ENCODE assay signal across 19 cellular contexts in genomic region chr3:58098531-58098930, GRCh38.
"Had no signal": no experiment of that assay in that cellular context is flagged by ENCODE, and none has a peak within 500 bp of the region (broad histone marks: within the 10 kb centered on the region; RNA-seq: fewer than 3 reads in every experiment).

No MANE protein-coding gene starts in this region.

- H3K4me3 Mint-ChIP-seq: endodermal cell; naive thymus-derived CD8-positive, alpha-beta T cell; neural crest cell had no signal

- H3K4me3 ChIP-seq: coronary artery, gastroesophageal sphincter, mucosa of descending colon, ovary, smooth muscle cell, upper lobe of right lung had no signal

- H3K27me3 Mint-ChIP-seq: naive thymus-derived CD8-positive, alpha-beta T cell had no signal

- H3K27ac ChIP-seq: coronary artery, ovary, upper lobe of right lung had no signal

- H3K27me3 ChIP-seq: gastroesophageal sphincter, ovary, upper lobe of right lung had no signal

- H3K9me3 Mint-ChIP-seq: endodermal cell; naive thymus-derived CD8-positive, alpha-beta T cell had no signal

- H3K4me1 Mint-ChIP-seq: endodermal cell had no signal

- H3K4me2 ChIP-seq: smooth muscle cell had no signal

- H3K4me1 ChIP-seq: upper lobe of right lung had no signal

- H3K9me3 ChIP-seq: gastroesophageal sphincter, mucosa of descending colon, ovary, upper lobe of right lung had no signal

- H3K27ac Mint-ChIP-seq: endodermal cell had no signal

- ATAC-seq: esophagus mucosa; gastroesophageal sphincter; left lobe of liver; mucosa of descending colon; naive thymus-derived CD8-positive, alpha-beta T cell; right cardiac atrium; upper lobe of right lung had no signal

- H3K36me3 ChIP-seq: ovary had no signal

- DNase-seq: effector CD4-positive, alpha-beta T cell; endodermal cell; glutamatergic neuron; islet precursor cell; mammary epithelial cell; mucosa of descending colon; naive thymus-derived CD8-positive, alpha-beta T cell; nucleus accumbens; ovary; right cardiac atrium; stimulated activated CD4-positive, alpha-beta T cell treated with anti-CD3 and anti-CD28 coated beads, Interleukin-2, amount 100 ng/mL, for 48 hours; stimulated activated naive CD4-positive, alpha-beta T cell treated with Interleukin-2 at 50 U/mL for 16 hours; upper lobe of right lung had no signal
